Comparison of ENCODE assay signal across 8 cellular contexts in genomic region chr16:68086860-68087268, GRCh38. TPM values are rescaled to one million over a fixed set of nuclear protein-coding genes. Genes with fewer than 3 reads are reported as not detected.
A peak's percentile ranks its signal among the peaks of the same experiment; 100 is the strongest.
DNase-seq lines count a peak whose midpoint lies in the region; ATAC-seq and TF ChIP-seq lines count a peak whose summit lies in the region.

No MANE protein-coding gene starts in this region.

- peaks cover 16% of the 10 kb centered on the region for H3K36me3 Mint-ChIP-seq in activated CD8-positive, alpha-beta memory T cell treated with anti-CD3 and anti-CD28 coated beads, Interleukin-2, amount 10 ng/mL, durations not matched to agents 7 days and 5 days
- peaks cover 47% of the 10 kb centered on the region for H3K36me3 Mint-ChIP-seq in activated CD4-positive, alpha-beta memory T cell treated with anti-CD3 and anti-CD28 coated beads, Interleukin-2, amount 10 ng/mL, durations not matched to agents 7 days and 5 days (ENCODE audit: low read depth)
- H3K36me3 Mint-ChIP-seq in immature natural killer cell: no peaks in the 10 kb centered on the region

- no peaks in the 10 kb centered on the region for H3K9me3 Mint-ChIP-seq in activated CD8-positive, alpha-beta memory T cell treated with anti-CD3 and anti-CD28 coated beads, Interleukin-2, amount 10 ng/mL, durations not matched to agents 7 days and 5 days (ENCODE audit: low read depth)
- H3K9me3 Mint-ChIP-seq in activated CD4-positive, alpha-beta memory T cell treated with anti-CD3 and anti-CD28 coated beads, Interleukin-2, amount 10 ng/mL, durations not matched to agents 7 days and 5 days: no peaks in the 10 kb centered on the region
- peaks cover 0 to 2% (median 0%) of the 10 kb centered on the region in 6 donors for H3K9me3 Mint-ChIP-seq in immature natural killer cell

- DNase-seq in activated CD8-positive, alpha-beta memory T cell treated with anti-CD3 and anti-CD28 coated beads, Interleukin-2, amount 10 ng/mL, durations not matched to agents 7 days and 5 days: no peak
- DNase-seq in activated CD8-positive, alpha-beta memory T cell treated with anti-CD3 and anti-CD28 coated beads, Interleukin-2, amount 50 U/mL, for 48 hours: no peak
- no peak for DNase-seq in activated CD4-positive, alpha-beta memory T cell treated with anti-CD3 and anti-CD28 coated beads, Interleukin-2, amount 10 ng/mL, durations not matched to agents 7 days and 5 days
- DNase-seq in immature natural killer cell (no peak), tibial artery (no peak), SKM-1 (lab: John Stamatoyannopoulos, UW; ENCODE audit: unreplicated experiment) (no peak), hypothalamus (lab: John Stamatoyannopoulos, UW) (no peak), NOMO-1 treated with dmso at 0.1 percent for 144 hours (lab: John Stamatoyannopoulos, UW; ENCODE audit: unreplicated experiment) (no peak)

- CTCF ChIA-PET in activated CD8-positive, alpha-beta memory T cell treated with anti-CD3 and anti-CD28 coated beads, Interleukin-2, amount 10 ng/mL, durations not matched to agents 7 days and 5 days (lab: Charles Lee): interaction anchor here (1.1 to 10.6 kb wide), 3 partner anchors 18 to 540 kb away, joined by 3 to 211 read pairs (median 4); no protein-coding TSS in a partner anchor
- CTCF ChIA-PET in activated CD4-positive, alpha-beta memory T cell treated with anti-CD3 and anti-CD28 coated beads, Interleukin-2, amount 10 ng/mL, durations not matched to agents 7 days and 5 days (lab: Charles Lee): interaction anchor here (0.6 to 1.3 kb wide), 4 partner anchors 26 to 270 kb away, joined by 3 to 4 read pairs (median 4); no protein-coding TSS in a partner anchor

- H3K4me1 ChIP-seq in tibial artery: peaks cover 0 to 52% (median 26%) of the 10 kb centered on the region in 4 donors

- H3K27ac Mint-ChIP-seq in activated CD8-positive, alpha-beta memory T cell treated with anti-CD3 and anti-CD28 coated beads, Interleukin-2, amount 10 ng/mL, durations not matched to agents 7 days and 5 days: peak overlapping the region; percentile 94
- H3K27ac Mint-ChIP-seq in activated CD4-positive, alpha-beta memory T cell treated with anti-CD3 and anti-CD28 coated beads, Interleukin-2, amount 10 ng/mL, durations not matched to agents 7 days and 5 days: peak overlapping the region; percentile 77
- peak overlapping the region; percentile 69 to 93 (median 90) for H3K27ac Mint-ChIP-seq in immature natural killer cell

- POLR2A ChIA-PET in activated CD4-positive, alpha-beta memory T cell treated with anti-CD3 and anti-CD28 coated beads, Interleukin-2, amount 10 ng/mL, durations not matched to agents 7 days and 5 days (lab: Charles Lee): interaction anchor here (0.6 to 11.4 kb wide), 12 partner anchors 7 to 528 kb away, joined by 3 to 514 read pairs (median 4); partner anchors contain the start of genes DDX28, DUS2 and PSMB10

- peak overlapping the region; percentile 93 to 99 for H3K27ac ChIP-seq in tibial artery

- H3K27me3 Mint-ChIP-seq in activated CD8-positive, alpha-beta memory T cell treated with anti-CD3 and anti-CD28 coated beads, Interleukin-2, amount 10 ng/mL, durations not matched to agents 7 days and 5 days: no peaks in the 10 kb centered on the region
- no peaks in the 10 kb centered on the region for H3K27me3 Mint-ChIP-seq in activated CD4-positive, alpha-beta memory T cell treated with anti-CD3 and anti-CD28 coated beads, Interleukin-2, amount 10 ng/mL, durations not matched to agents 7 days and 5 days
- peaks cover 0 to 16% (median 3%) of the 10 kb centered on the region in 3 donors for H3K27me3 Mint-ChIP-seq in immature natural killer cell (ENCODE audit: low read depth in 3 of 3)

- no peaks in the 10 kb centered on the region for H3K27me3 ChIP-seq in tibial artery

- intact Hi-C loops in tibial artery (cut with DNase I; ENCODE audit: low total_unique reads): loop anchor here (10.0 kb wide), 1 partner anchor 148 kb away; the partner anchor contains the start of gene ESRP2

- H3K4me3 Mint-ChIP-seq in activated CD8-positive, alpha-beta memory T cell treated with anti-CD3 and anti-CD28 coated beads, Interleukin-2, amount 10 ng/mL, durations not matched to agents 7 days and 5 days: peak overlapping the region; percentile 94
- H3K4me3 Mint-ChIP-seq in activated CD4-positive, alpha-beta memory T cell treated with anti-CD3 and anti-CD28 coated beads, Interleukin-2, amount 10 ng/mL, durations not matched to agents 7 days and 5 days: peak overlapping the region; percentile 88
- peak overlapping the region; percentile 90 to 100 (median 93) for H3K4me3 Mint-ChIP-seq in immature natural killer cell

- H3K4me1 Mint-ChIP-seq in activated CD8-positive, alpha-beta memory T cell treated with anti-CD3 and anti-CD28 coated beads, Interleukin-2, amount 10 ng/mL, durations not matched to agents 7 days and 5 days: peaks cover 58% of the 10 kb centered on the region
- peaks cover 60% of the 10 kb centered on the region for H3K4me1 Mint-ChIP-seq in activated CD4-positive, alpha-beta memory T cell treated with anti-CD3 and anti-CD28 coated beads, Interleukin-2, amount 10 ng/mL, durations not matched to agents 7 days and 5 days
- peaks cover 73 to 85% of the 10 kb centered on the region in 2 donors for H3K4me1 Mint-ChIP-seq in immature natural killer cell

- TF ChIP-seq CTCF in tibial artery (IDR thresholded peaks at IDR 0.05): no peak

- H3K36me3 ChIP-seq in tibial artery: no peaks in the 10 kb centered on the region

- no peaks in the 10 kb centered on the region for H3K9me3 ChIP-seq in tibial artery

- peak overlapping the region; percentile 70 to 77 for H3K4me3 ChIP-seq in tibial artery

- no peak for ATAC-seq in activated CD8-positive, alpha-beta memory T cell treated with anti-CD3 and anti-CD28 coated beads, Interleukin-2, amount 10 ng/mL, durations not matched to agents 7 days and 5 days

RNA-seq across cellular contexts. Expression of gene NFATC3, which starts 1.7 kb away (rescaled TPM):
- total RNA-seq in activated CD8-positive, alpha-beta memory T cell treated with anti-CD3 and anti-CD28 coated beads, Interleukin-2, amount 10 ng/mL, durations not matched to agents 7 days and 5 days: 100 to 1,000 TPM; 176 to 183 TPM
- 100 to 1,000 TPM; 208 to 209 TPM for total RNA-seq in activated CD4-positive, alpha-beta memory T cell treated with anti-CD3 and anti-CD28 coated beads, Interleukin-2, amount 10 ng/mL, durations not matched to agents 7 days and 5 days
- 100 to 1,000 TPM in 2 of 3 donors, 10 to 100 TPM in 1; 66.5 to 160 (median 119) TPM for polyA plus RNA-seq in immature natural killer cell
